Comparison of ENCODE assay signal across 8 cellular contexts in genomic region chr15:63190993-63191392, GRCh38. TPM values are rescaled to one million over a fixed set of nuclear protein-coding genes. Genes with fewer than 3 reads are reported as not detected.
A peak's percentile ranks its signal among the peaks of the same experiment; 100 is the strongest.
DNase-seq lines count a peak whose midpoint lies in the region; ATAC-seq and TF ChIP-seq lines count a peak whose summit lies in the region.

No MANE protein-coding gene starts in this region.

- DNase-seq in GM06990 (ENCODE audit: extremely low read depth, insufficient read length) (no peak), SJCRH30 (no peak), epithelial cell of proximal tubule (ENCODE audit: low read depth) (no peak), gastrocnemius medialis (no peak), NCI-H748 (lab: John Stamatoyannopoulos, UW; ENCODE audit: unreplicated experiment) (no peak), NCI-H2171 (lab: John Stamatoyannopoulos, UW) (no peak), COR-L47 (lab: John Stamatoyannopoulos, UW) (no peak), activated gamma-delta T cell (lab: John Stamatoyannopoulos, UW) (no peak)

- no peak for ATAC-seq in gastrocnemius medialis

- H3K9me3 ChIP-seq in SJCRH30 (replicated peaks): no peaks in the 10 kb centered on the region
- no peaks in the 10 kb centered on the region for H3K9me3 ChIP-seq in gastrocnemius medialis

- H3K36me3 ChIP-seq in GM06990 (ENCODE audit: control insufficient read depth, insufficient read depth, low read length) (no peaks in the 10 kb centered on the region), SJCRH30 (no peaks in the 10 kb centered on the region), gastrocnemius medialis (no peaks in the 10 kb centered on the region)

- peak overlapping the region; percentile 76 for H3K4me3 ChIP-seq in GM06990 (replicated peaks; ENCODE audit: low read depth, low read length)
- peak overlapping the region; percentile 59; the same call in 1 of the 2 replicates for H3K4me3 ChIP-seq in SJCRH30
- H3K4me3 ChIP-seq in epithelial cell of proximal tubule (ENCODE audit: low read depth, low read length): peak overlapping the region; percentile 85
- peak overlapping the region in 3 of 4 donors; percentile 68 to 99 (median 92) for H3K4me3 ChIP-seq in gastrocnemius medialis

- H3K4me1 ChIP-seq in SJCRH30 (peaks cover 12% of the 10 kb centered on the region), gastrocnemius medialis (peaks cover 7 to 40% of the 10 kb centered on the region in 2 donors)

- H3K27ac ChIP-seq in SJCRH30: no peak overlapping the region
- peak overlapping the region in 2 of 4 donors; percentile 86 to 95 for H3K27ac ChIP-seq in gastrocnemius medialis

- no peaks in the 10 kb centered on the region for H3K27me3 ChIP-seq in GM06990 (replicated peaks; ENCODE audit: control insufficient read depth, insufficient read depth, low read length)
- no peaks in the 10 kb centered on the region for H3K27me3 ChIP-seq in SJCRH30
- H3K27me3 ChIP-seq in gastrocnemius medialis: no peaks in the 10 kb centered on the region

- TF ChIP-seq POLR2A in gastrocnemius medialis (IDR thresholded peaks at IDR 0.05): no peak

- no peak for TF ChIP-seq CTCF in GM06990 (IDR thresholded peaks at IDR 0.05; ENCODE audit: insufficient read depth, low read length, poor library complexity, severe bottlenecking)
- no peak for TF ChIP-seq CTCF in epithelial cell of proximal tubule (conservative IDR thresholded peaks at IDR 0.05; ENCODE audit: low read depth, low read length)
- TF ChIP-seq CTCF in gastrocnemius medialis (IDR thresholded peaks at IDR 0.05 in 4 of 5, conservative IDR thresholded peaks at IDR 0.05 in 1 of 5): no peak

- intact Hi-C loops in gastrocnemius medialis (cut with DNase I; ENCODE audit: low total_unique reads): loop anchor here (5.0 kb wide), 1 partner anchor 51 kb away; no protein-coding TSS in a partner anchor

- in situ Hi-C loops in gastrocnemius medialis (cut with MboI; ENCODE audit: low sequenced_read_pairs in 4 of 4): loop anchor here in 1 of 4 donors (5.0 kb wide), 1 partner anchor 41 kb away; no protein-coding TSS in a partner anchor

RNA-seq across cellular contexts. Expression of gene RAB8B, which starts 1.6 kb away (rescaled TPM):
- total RNA-seq in SJCRH30 (2014; rRNA removed; shearing (Covaris generic)): 47.2 and 50.4 TPM in 2 replicates
- total RNA-seq in epithelial cell of proximal tubule: 20.9 and 27.0 TPM in 2 replicates
- 10 to 100 TPM in 2 of 4 donors, 1 to 10 TPM in 2; 7.2 to 33.4 (median 14.3) TPM for total RNA-seq in gastrocnemius medialis

RNA-seq across cellular contexts. Expression of gene RPS27L, which starts 33.7 kb away (rescaled TPM):
- total RNA-seq in SJCRH30 (2014; rRNA removed; shearing (Covaris generic)): 178 and 185 TPM in 2 replicates
- total RNA-seq in epithelial cell of proximal tubule: 106 and 231 TPM in 2 replicates
- 100 to 1,000 TPM in 1 of 4 donors, 10 to 100 TPM in 3; 53.0 to 145 (median 78.0) TPM for total RNA-seq in gastrocnemius medialis
